Comparison of ENCODE assay signal across 13 cellular contexts in the genomic region with DNA sequence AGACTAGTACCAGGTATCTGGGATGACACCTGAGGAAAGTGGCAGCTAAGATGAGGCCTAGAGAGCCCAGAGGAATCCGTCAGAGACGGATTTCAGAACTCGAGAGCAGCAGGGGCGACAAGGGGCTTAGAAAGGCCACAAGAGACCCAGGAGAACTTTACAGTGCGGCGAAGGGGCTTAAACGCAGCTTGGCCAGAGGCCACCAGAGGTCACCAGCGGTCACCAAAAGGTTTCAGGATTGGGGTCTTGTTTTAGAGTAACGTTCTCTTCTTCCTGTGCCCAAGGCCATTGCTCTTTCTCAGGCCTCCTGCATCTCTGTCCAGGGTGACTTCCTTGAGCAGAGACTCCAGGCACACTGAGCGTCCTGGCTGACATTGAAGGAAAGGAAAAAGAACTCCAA. TPM values are rescaled to one million over a fixed set of nuclear protein-coding genes. Genes with fewer than 3 reads are reported as not detected.
A peak's percentile ranks its signal among the peaks of the same experiment; 100 is the strongest.
DNase-seq lines count a peak whose midpoint lies in the region; ATAC-seq and TF ChIP-seq lines count a peak whose summit lies in the region.
"Had no signal": no experiment of that assay in that cellular context is flagged by ENCODE, and none has a peak within 500 bp of the region (broad histone marks: within the 10 kb centered on the region; RNA-seq: fewer than 3 reads in every experiment).

No MANE protein-coding gene starts in this region.

- H3K27ac Mint-ChIP-seq in endothelial cell (ENCODE audit: unreplicated experiment): no peak overlapping the region
- no peak overlapping the region for H3K27ac Mint-ChIP-seq in natural killer cell treated with Interleukin-12 subunit alpha and Interleukin-12 subunit beta and Interleukin-15 and Interleukin-18, amount 100 ng/mL, for 72 hours
- H3K27ac Mint-ChIP-seq: activated T-helper 2 cell treated with anti-CD3 and anti-CD28 coated beads, Interferon-gamma antibody, Interleukin-2, Interleukin-4, amounts not matched to agents 10 μg/mL and 5 μg/mL and 100 μg/mL, durations not matched to agents 14 hours and 24 hours and 36 hours had no signal

- H3K27ac ChIP-seq in BLaER1 treated with 17β-estradiol and CSF1 and Interleukin-3, amounts not matched to agents 10 nM and 100 nM: peak overlapping the region in 3 of 11 experiments; percentile 9 to 35 (median 31); a peak in 3 of 22 replicates

- H3K9me3 Mint-ChIP-seq in endothelial cell (ENCODE audit: unreplicated experiment): no peaks in the 10 kb centered on the region
- H3K9me3 Mint-ChIP-seq in natural killer cell treated with Interleukin-12 subunit alpha and Interleukin-12 subunit beta and Interleukin-15 and Interleukin-18, amount 100 ng/mL, for 72 hours: no peaks in the 10 kb centered on the region
- H3K9me3 Mint-ChIP-seq: activated T-helper 2 cell treated with anti-CD3 and anti-CD28 coated beads, Interferon-gamma antibody, Interleukin-2, Interleukin-4, amounts not matched to agents 10 μg/mL and 5 μg/mL and 100 μg/mL, durations not matched to agents 14 hours and 24 hours and 36 hours had no signal

- peak overlapping the region in 10 of 11 experiments; percentile 17 to 89 (median 84); a peak in 17 of 22 replicates for H3K9ac ChIP-seq in BLaER1 treated with 17β-estradiol and CSF1 and Interleukin-3, amounts not matched to agents 10 nM and 100 nM
- peak overlapping the region; percentile 23 for H3K9ac ChIP-seq in NT2/D1 (ENCODE audit: insufficient read length, low read depth)

- DNase-seq in GM10248 (ENCODE audit: extremely low spot score) (no peak), NT2/D1 (ENCODE audit: low read depth, low spot score) (peak; percentile 18), endothelial cell (ENCODE audit: low spot score) (peak; percentile 56), NCI-H524 treated with DMSO at 0.1 percent for 48 hours (lab: John Stamatoyannopoulos, UW) (no peak), NCI-H345 (lab: John Stamatoyannopoulos, UW) (no peak)
- no peak for DNase-seq in natural killer cell treated with Interleukin-12 subunit alpha and Interleukin-12 subunit beta and Interleukin-15 and Interleukin-18, amount 100 ng/mL, for 72 hours (ENCODE audit: low spot score)
- DNase-seq in activated CD4-positive, alpha-beta T cell treated with anti-CD3 and anti-CD28 coated beads, Interleukin-2, amount 50 U/mL, for 4 hours: no peak
- DNase-seq: effector CD4-positive, alpha-beta T cell; left cardiac atrium; SHP77 treated with DMSO at 0.1 percent for 48 hours; small intestine had no signal

- H3K27me3 Mint-ChIP-seq in endothelial cell (ENCODE audit: unreplicated experiment): no peaks in the 10 kb centered on the region
- H3K27me3 Mint-ChIP-seq in natural killer cell treated with Interleukin-12 subunit alpha and Interleukin-12 subunit beta and Interleukin-15 and Interleukin-18, amount 100 ng/mL, for 72 hours: no peaks in the 10 kb centered on the region

- CTCF ChIA-PET in GM10248 (lab: Yijun Ruan, JAX): interaction anchor here (1.1 to 2.7 kb wide), 5 partner anchors 19 to 191 kb away, joined by 4 to 10 read pairs (median 5); a partner anchor contains a TSS

- peak overlapping the region; percentile 80 to 96 (median 89) for H3K4me2 ChIP-seq in BLaER1 treated with 17β-estradiol and CSF1 and Interleukin-3, amounts not matched to agents 10 nM and 100 nM

- no peak for ATAC-seq in natural killer cell treated with Interleukin-12 subunit alpha and Interleukin-12 subunit beta and Interleukin-15 and Interleukin-18, amount 100 ng/mL, for 72 hours
- ATAC-seq: left cardiac atrium had no signal

- H4K20me1 ChIP-seq in BLaER1 treated with 17β-estradiol and CSF1 and Interleukin-3, amounts not matched to agents 10 nM and 100 nM: peaks cover 0 to 12% (median 8%) of the 10 kb centered on the region in 11 experiments; a peak in 8 of 22 replicates

- H3K4me1 ChIP-seq in BLaER1 treated with 17β-estradiol and CSF1 and Interleukin-3, amounts not matched to agents 10 nM and 100 nM: peaks cover 32 to 42% (median 38%) of the 10 kb centered on the region in 10 experiments
- H3K4me1 ChIP-seq in NT2/D1 (ENCODE audit: insufficient read depth, insufficient read length): no peaks in the 10 kb centered on the region

- TF ChIP-seq CTCF in GM10248 (IDR thresholded peaks at IDR 0.05; ENCODE audit: control extremely low read depth, extremely low read depth, low read depth, missing control alignments) (peak; percentile 42), endothelial cell (IDR thresholded peaks at IDR 0.05; ENCODE audit: unreplicated experiment) (no peak)

- H3K4me1 Mint-ChIP-seq in endothelial cell (ENCODE audit: unreplicated experiment): peaks cover 7% of the 10 kb centered on the region
- peaks cover 4 to 5% of the 10 kb centered on the region in 2 donors for H3K4me1 Mint-ChIP-seq in natural killer cell treated with Interleukin-12 subunit alpha and Interleukin-12 subunit beta and Interleukin-15 and Interleukin-18, amount 100 ng/mL, for 72 hours (ENCODE audit: low read depth in 2 of 2)

- peak overlapping the region; percentile 58 for H3K4me3 Mint-ChIP-seq in endothelial cell (ENCODE audit: unreplicated experiment)
- no peak overlapping the region for H3K4me3 Mint-ChIP-seq in natural killer cell treated with Interleukin-12 subunit alpha and Interleukin-12 subunit beta and Interleukin-15 and Interleukin-18, amount 100 ng/mL, for 72 hours

- H3K9me3 ChIP-seq in BLaER1 treated with 17β-estradiol and CSF1 and Interleukin-3, amounts not matched to agents 10 nM and 100 nM (replicated peaks in 1 of 11): no peaks in the 10 kb centered on the region
- H3K9me3 ChIP-seq in NT2/D1 (ENCODE audit: insufficient read depth, low read length): no peaks in the 10 kb centered on the region

- no peaks in the 10 kb centered on the region for H3K27me3 ChIP-seq in BLaER1 treated with 17β-estradiol and CSF1 and Interleukin-3, amounts not matched to agents 10 nM and 100 nM
- H3K27me3 ChIP-seq in NT2/D1 (ENCODE audit: insufficient read depth, insufficient read length): no peaks in the 10 kb centered on the region

- POLR2A ChIA-PET in GM10248 (lab: Yijun Ruan, JAX): no interaction called here

- H3K36me3 ChIP-seq in BLaER1 treated with 17β-estradiol and CSF1 and Interleukin-3, amounts not matched to agents 10 nM and 100 nM: peaks cover 0 to 9% (median 0%) of the 10 kb centered on the region in 11 experiments; a peak in 4 of 22 replicates
- H3K36me3 ChIP-seq in NT2/D1 (ENCODE audit: insufficient read depth, insufficient read length, low read length): peaks cover 5% of the 10 kb centered on the region

- peaks cover 6% of the 10 kb centered on the region for H3K36me3 Mint-ChIP-seq in endothelial cell (ENCODE audit: low read depth, unreplicated experiment)
- no peaks in the 10 kb centered on the region for H3K36me3 Mint-ChIP-seq in natural killer cell treated with Interleukin-12 subunit alpha and Interleukin-12 subunit beta and Interleukin-15 and Interleukin-18, amount 100 ng/mL, for 72 hours

- no peak overlapping the region for H3K4me3 ChIP-seq in BLaER1 treated with 17β-estradiol and CSF1 and Interleukin-3, amounts not matched to agents 10 nM and 100 nM
- H3K4me3 ChIP-seq in NT2/D1 (ENCODE audit: insufficient read length, low read depth): no peak overlapping the region

RNA-seq across cellular contexts. Expression of a gene that starts 2.2 kb away (rescaled TPM):
- 3.2 TPM for total RNA-seq in endothelial cell (ENCODE audit: unreplicated experiment)
- 1 to 10 TPM; 5.9 to 6.1 TPM for total RNA-seq in natural killer cell treated with Interleukin-12 subunit alpha and Interleukin-12 subunit beta and Interleukin-15 and Interleukin-18, amount 100 ng/mL, for 72 hours

RNA-seq across cellular contexts. Expression of a gene that starts 23.8 kb away (rescaled TPM):
- total RNA-seq in endothelial cell (ENCODE audit: unreplicated experiment): 40.6 TPM
- total RNA-seq in natural killer cell treated with Interleukin-12 subunit alpha and Interleukin-12 subunit beta and Interleukin-15 and Interleukin-18, amount 100 ng/mL, for 72 hours: 10 to 100 TPM; 58.4 to 89.0 TPM

RNA-seq across cellular contexts. Expression of a gene that starts 24.3 kb away (rescaled TPM):
- total RNA-seq in endothelial cell (ENCODE audit: unreplicated experiment): 41.9 TPM
- total RNA-seq in natural killer cell treated with Interleukin-12 subunit alpha and Interleukin-12 subunit beta and Interleukin-15 and Interleukin-18, amount 100 ng/mL, for 72 hours: 1 to 10 TPM; 4.4 to 5.2 TPM

RNA-seq across cellular contexts. Expression of a gene that starts 33.6 kb away (rescaled TPM):
- total RNA-seq in endothelial cell (ENCODE audit: unreplicated experiment): 3.6 TPM
- total RNA-seq in natural killer cell treated with Interleukin-12 subunit alpha and Interleukin-12 subunit beta and Interleukin-15 and Interleukin-18, amount 100 ng/mL, for 72 hours: 1 to 10 TPM in 1 of 2 donors, under 1 TPM in 1; 0.52 to 1.4 TPM

RNA-seq across cellular contexts. Expression of a gene that starts 50.2 kb away (rescaled TPM):
- total RNA-seq in endothelial cell (ENCODE audit: unreplicated experiment): 11.2 TPM
- total RNA-seq in natural killer cell treated with Interleukin-12 subunit alpha and Interleukin-12 subunit beta and Interleukin-15 and Interleukin-18, amount 100 ng/mL, for 72 hours: 1 to 10 TPM; 3.6 to 4.2 TPM

Comparison
In these comparisons a context has a peak if more than half of its experiments do, and no peak if none do; other contexts are left out.
1. DNase-seq: peak in NT2/D1 (single experiment) and endothelial cell (single experiment); none in GM10248 (single experiment), NCI-H524 treated with DMSO at 0.1 percent for 48 hours (single experiment), natural killer cell treated with Interleukin-12 subunit alpha and Interleukin-12 subunit beta and Interleukin-15 and Interleukin-18, amount 100 ng/mL, for 72 hours (single experiment), activated CD4-positive, alpha-beta T cell treated with anti-CD3 and anti-CD28 coated beads, Interleukin-2, amount 50 U/mL, for 4 hours (0 of 2) and NCI-H345 (single experiment).